1 cellular context compared by ENCODE assay signal in the genomic region with DNA sequence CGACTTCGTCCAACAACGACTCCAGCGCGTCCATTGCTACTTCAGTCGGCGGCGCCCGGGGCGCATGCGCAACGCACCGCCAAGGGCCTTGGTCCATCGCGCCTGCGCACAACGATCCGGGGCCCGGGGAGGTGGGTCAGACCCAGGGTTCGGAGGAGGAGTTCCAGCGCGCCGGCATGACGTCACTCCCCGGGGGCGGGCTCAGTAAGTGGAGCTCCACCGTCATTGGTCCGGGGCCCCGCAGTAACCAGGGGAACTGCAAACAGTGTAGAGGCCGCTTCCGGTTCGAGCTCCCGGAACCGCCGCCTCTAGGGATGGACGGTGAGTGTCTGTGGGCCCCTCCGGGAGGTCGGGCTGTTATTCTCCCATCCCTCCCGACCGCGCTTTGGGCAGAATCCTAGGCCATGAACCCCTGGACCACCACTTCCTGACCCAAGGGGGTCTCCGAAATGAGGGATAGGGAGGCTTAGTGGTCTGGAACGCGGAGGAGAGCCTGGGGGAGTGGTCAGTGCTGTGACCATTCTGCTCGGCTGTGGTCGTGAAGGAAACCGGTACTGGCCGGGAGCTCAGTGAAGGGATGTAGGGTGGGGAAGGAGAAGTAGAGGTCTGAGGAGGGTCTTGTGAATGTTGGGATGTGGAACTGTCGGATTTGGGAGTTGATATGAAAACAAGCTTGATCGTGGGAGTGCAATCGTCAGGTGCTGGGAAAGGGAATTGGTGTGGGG.
TF ChIP-seq lines count a peak whose summit lies in the region.

A gene with protein sequence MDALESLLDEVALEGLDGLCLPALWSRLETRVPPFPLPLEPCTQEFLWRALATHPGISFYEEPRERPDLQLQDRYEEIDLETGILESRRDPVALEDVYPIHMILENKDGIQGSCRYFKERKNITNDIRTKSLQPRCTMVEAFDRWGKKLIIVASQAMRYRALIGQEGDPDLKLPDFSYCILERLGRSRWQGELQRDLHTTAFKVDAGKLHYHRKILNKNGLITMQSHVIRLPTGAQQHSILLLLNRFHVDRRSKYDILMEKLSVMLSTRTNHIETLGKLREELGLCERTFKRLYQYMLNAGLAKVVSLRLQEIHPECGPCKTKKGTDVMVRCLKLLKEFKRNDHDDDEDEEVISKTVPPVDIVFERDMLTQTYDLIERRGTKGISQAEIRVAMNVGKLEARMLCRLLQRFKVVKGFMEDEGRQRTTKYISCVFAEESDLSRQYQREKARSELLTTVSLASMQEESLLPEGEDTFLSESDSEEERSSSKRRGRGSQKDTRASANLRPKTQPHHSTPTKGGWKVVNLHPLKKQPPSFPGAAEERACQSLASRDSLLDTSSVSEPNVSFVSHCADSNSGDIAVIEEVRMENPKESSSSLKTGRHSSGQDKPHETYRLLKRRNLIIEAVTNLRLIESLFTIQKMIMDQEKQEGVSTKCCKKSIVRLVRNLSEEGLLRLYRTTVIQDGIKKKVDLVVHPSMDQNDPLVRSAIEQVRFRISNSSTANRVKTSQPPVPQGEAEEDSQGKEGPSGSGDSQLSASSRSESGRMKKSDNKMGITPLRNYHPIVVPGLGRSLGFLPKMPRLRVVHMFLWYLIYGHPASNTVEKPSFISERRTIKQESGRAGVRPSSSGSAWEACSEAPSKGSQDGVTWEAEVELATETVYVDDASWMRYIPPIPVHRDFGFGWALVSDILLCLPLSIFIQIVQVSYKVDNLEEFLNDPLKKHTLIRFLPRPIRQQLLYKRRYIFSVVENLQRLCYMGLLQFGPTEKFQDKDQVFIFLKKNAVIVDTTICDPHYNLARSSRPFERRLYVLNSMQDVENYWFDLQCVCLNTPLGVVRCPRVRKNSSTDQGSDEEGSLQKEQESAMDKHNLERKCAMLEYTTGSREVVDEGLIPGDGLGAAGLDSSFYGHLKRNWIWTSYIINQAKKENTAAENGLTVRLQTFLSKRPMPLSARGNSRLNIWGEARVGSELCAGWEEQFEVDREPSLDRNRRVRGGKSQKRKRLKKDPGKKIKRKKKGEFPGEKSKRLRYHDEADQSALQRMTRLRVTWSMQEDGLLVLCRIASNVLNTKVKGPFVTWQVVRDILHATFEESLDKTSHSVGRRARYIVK (N-terminal part only) (minus strand): TSS at position 57 of the 725 bp plus-strand sequence. CDS start 23 bp downstream, at position 34.
A gene (plus strand): TSS at position 288 of the 725 bp plus-strand sequence. CDS start 27 bp downstream, at position 315.

TF ChIP-seq in GM23338, 12 proteins besides CTCF, POLR2A, EP300 and RAD21:
- TF ChIP-seq ZNF114 (CRISPR knock-in tag; IDR thresholded peaks at IDR 0.05) = no peak
- TF ChIP-seq, protein P1, sequence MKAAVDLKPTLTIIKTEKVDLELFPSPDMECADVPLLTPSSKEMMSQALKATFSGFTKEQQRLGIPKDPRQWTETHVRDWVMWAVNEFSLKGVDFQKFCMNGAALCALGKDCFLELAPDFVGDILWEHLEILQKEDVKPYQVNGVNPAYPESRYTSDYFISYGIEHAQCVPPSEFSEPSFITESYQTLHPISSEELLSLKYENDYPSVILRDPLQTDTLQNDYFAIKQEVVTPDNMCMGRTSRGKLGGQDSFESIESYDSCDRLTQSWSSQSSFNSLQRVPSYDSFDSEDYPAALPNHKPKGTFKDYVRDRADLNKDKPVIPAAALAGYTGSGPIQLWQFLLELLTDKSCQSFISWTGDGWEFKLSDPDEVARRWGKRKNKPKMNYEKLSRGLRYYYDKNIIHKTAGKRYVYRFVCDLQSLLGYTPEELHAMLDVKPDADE (IDR thresholded peaks at IDR 0.05) = 0 out of 2 replicates have a peak, but pooled peaks have one; percentile 3
- TF ChIP-seq, protein P2, sequence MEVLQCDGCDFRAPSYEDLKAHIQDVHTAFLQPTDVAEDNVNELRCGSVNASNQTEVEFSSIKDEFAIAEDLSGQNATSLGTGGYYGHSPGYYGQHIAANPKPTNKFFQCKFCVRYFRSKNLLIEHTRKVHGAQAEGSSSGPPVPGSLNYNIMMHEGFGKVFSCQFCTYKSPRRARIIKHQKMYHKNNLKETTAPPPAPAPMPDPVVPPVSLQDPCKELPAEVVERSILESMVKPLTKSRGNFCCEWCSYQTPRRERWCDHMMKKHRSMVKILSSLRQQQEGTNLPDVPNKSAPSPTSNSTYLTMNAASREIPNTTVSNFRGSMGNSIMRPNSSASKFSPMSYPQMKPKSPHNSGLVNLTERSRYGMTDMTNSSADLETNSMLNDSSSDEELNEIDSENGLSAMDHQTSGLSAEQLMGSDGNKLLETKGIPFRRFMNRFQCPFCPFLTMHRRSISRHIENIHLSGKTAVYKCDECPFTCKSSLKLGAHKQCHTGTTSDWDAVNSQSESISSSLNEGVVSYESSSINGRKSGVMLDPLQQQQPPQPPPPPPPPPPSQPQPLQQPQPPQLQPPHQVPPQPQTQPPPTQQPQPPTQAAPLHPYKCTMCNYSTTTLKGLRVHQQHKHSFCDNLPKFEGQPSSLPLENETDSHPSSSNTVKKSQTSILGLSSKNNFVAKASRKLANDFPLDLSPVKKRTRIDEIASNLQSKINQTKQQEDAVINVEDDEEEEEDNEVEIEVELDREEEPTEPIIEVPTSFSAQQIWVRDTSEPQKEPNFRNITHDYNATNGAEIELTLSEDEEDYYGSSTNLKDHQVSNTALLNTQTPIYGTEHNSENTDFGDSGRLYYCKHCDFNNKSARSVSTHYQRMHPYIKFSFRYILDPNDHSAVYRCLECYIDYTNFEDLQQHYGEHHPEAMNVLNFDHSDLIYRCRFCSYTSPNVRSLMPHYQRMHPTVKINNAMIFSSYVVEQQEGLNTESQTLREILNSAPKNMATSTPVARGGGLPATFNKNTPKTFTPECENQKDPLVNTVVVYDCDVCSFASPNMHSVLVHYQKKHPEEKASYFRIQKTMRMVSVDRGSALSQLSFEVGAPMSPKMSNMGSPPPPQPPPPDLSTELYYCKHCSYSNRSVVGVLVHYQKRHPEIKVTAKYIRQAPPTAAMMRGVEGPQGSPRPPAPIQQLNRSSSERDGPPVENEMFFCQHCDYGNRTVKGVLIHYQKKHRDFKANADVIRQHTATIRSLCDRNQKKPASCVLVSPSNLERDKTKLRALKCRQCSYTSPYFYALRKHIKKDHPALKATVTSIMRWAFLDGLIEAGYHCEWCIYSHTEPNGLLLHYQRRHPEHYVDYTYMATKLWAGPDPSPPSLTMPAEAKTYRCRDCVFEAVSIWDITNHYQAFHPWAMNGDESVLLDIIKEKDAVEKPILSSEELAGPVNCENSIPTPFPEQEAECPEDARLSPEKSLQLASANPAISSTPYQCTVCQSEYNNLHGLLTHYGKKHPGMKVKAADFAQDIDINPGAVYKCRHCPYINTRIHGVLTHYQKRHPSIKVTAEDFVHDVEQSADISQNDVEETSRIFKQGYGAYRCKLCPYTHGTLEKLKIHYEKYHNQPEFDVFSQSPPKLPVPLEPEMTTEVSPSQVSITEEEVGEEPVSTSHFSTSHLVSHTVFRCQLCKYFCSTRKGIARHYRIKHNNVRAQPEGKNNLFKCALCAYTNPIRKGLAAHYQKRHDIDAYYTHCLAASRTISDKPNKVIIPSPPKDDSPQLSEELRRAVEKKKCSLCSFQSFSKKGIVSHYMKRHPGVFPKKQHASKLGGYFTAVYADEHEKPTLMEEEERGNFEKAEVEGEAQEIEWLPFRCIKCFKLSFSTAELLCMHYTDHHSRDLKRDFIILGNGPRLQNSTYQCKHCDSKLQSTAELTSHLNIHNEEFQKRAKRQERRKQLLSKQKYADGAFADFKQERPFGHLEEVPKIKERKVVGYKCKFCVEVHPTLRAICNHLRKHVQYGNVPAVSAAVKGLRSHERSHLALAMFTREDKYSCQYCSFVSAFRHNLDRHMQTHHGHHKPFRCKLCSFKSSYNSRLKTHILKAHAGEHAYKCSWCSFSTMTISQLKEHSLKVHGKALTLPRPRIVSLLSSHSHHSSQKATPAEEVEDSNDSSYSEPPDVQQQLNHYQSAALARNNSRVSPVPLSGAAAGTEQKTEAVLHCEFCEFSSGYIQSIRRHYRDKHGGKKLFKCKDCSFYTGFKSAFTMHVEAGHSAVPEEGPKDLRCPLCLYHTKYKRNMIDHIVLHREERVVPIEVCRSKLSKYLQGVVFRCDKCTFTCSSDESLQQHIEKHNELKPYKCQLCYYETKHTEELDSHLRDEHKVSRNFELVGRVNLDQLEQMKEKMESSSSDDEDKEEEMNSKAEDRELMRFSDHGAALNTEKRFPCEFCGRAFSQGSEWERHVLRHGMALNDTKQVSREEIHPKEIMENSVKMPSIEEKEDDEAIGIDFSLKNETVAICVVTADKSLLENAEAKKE (CRISPR knock-in tag; IDR thresholded peaks at IDR 0.05) = no peak
- TF ChIP-seq, protein P3, sequence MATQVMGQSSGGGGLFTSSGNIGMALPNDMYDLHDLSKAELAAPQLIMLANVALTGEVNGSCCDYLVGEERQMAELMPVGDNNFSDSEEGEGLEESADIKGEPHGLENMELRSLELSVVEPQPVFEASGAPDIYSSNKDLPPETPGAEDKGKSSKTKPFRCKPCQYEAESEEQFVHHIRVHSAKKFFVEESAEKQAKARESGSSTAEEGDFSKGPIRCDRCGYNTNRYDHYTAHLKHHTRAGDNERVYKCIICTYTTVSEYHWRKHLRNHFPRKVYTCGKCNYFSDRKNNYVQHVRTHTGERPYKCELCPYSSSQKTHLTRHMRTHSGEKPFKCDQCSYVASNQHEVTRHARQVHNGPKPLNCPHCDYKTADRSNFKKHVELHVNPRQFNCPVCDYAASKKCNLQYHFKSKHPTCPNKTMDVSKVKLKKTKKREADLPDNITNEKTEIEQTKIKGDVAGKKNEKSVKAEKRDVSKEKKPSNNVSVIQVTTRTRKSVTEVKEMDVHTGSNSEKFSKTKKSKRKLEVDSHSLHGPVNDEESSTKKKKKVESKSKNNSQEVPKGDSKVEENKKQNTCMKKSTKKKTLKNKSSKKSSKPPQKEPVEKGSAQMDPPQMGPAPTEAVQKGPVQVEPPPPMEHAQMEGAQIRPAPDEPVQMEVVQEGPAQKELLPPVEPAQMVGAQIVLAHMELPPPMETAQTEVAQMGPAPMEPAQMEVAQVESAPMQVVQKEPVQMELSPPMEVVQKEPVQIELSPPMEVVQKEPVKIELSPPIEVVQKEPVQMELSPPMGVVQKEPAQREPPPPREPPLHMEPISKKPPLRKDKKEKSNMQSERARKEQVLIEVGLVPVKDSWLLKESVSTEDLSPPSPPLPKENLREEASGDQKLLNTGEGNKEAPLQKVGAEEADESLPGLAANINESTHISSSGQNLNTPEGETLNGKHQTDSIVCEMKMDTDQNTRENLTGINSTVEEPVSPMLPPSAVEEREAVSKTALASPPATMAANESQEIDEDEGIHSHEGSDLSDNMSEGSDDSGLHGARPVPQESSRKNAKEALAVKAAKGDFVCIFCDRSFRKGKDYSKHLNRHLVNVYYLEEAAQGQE (IDR thresholded peaks at IDR 0.05; ENCODE audit: unreplicated experiment) = no peak
- peak; percentile 88 for TF ChIP-seq POLR2AphosphoS5 (IDR thresholded peaks at IDR 0.05; ENCODE audit: low read depth)
- no peak for TF ChIP-seq ZNF331 (CRISPR knock-in tag; IDR thresholded peaks at IDR 0.05; ENCODE audit: low read depth)
- no peak for TF ChIP-seq EZH2phosphoT487 (IDR thresholded peaks at IDR 0.05; ENCODE audit: unreplicated experiment)
- no peak for TF ChIP-seq NANOG (IDR thresholded peaks at IDR 0.05; ENCODE audit: borderline replicate concordance)
- peak; percentile 97 for TF ChIP-seq CREB1 (CRISPR knock-in tag; IDR thresholded peaks at IDR 0.05; ENCODE audit: low read depth)
TF ChIP-seq in GM23338: peak in this region for 3.
